ENCODE assay signal across 11 cellular contexts in genomic region chr10:71736570-71737355, GRCh38. TPM values are rescaled to one million over a fixed set of nuclear protein-coding genes. Genes with fewer than 3 reads are reported as not detected.
DNase-seq lines count a peak whose midpoint lies in the region; ATAC-seq and TF ChIP-seq lines count a peak whose summit lies in the region.
"Had no signal": no experiment of that assay in that cellular context is flagged by ENCODE, and none has a peak within 500 bp of the region (broad histone marks: within the 10 kb centered on the region; RNA-seq: fewer than 3 reads in every experiment).

No MANE protein-coding gene starts in this region.

- POLR2A ChIA-PET in PC-9 (lab: Charles Lee; ENCODE audit: unreplicated experiment) = interaction anchor here (0.8 kb wide), 1 partner anchor 146 kb away, joined by 9 read pairs; no protein-coding TSS in a partner anchor

- no peaks in the 10 kb centered on the region for H3K9me3 Mint-ChIP-seq in endodermal cell
- H3K9me3 Mint-ChIP-seq in stimulated activated naive B cell treated with anti-CD40 and anti-IgM and Interleukin-4, amounts not matched to agents 10 μg/mL and 1 μg/mL and 100 μg/mL, for 72 hours = no peaks in the 10 kb centered on the region

- H3K9me2 ChIP-seq in PC-9 (ENCODE audit: insufficient read depth) = no peaks in the 10 kb centered on the region

- H3K4me1 ChIP-seq in PC-9 (replicated peaks; ENCODE audit: insufficient read depth) (peaks cover 22% of the 10 kb centered on the region), endodermal cell (ENCODE audit: control insufficient read depth, insufficient read depth, low read length) (peaks cover 4% of the 10 kb centered on the region)
- H3K4me1 ChIP-seq: A549 had no signal

- H3K9me3 ChIP-seq in PC-9 (ENCODE audit: insufficient read depth, low read depth) = no peaks in the 10 kb centered on the region
- H3K9me3 ChIP-seq in endodermal cell (ENCODE audit: control insufficient read depth, low read length) = no peaks in the 10 kb centered on the region
- H3K9me3 ChIP-seq: A549, testis had no signal

- H3K9ac ChIP-seq in endodermal cell (ENCODE audit: extremely low read depth, low read length, poor library complexity, severe bottlenecking) = no peak overlapping the region

- 79 to 84% methylated on average over 7 of the region's 7 CpGs for WGBS in endodermal cell (ENCODE audit: insufficient coverage in 1 of 2, insufficient read length in 1 of 2), 2 experiments

- intact Hi-C loops in PC-9 (cut with micrococcal nuclease; ENCODE audit: unreplicated experiment) = no loop called here
- intact Hi-C loops in head of caudate nucleus (cut with DNase I) = no loop called here

- H3K36me3 Mint-ChIP-seq in endodermal cell (ENCODE audit: low read depth) = no peaks in the 10 kb centered on the region
- H3K36me3 Mint-ChIP-seq in stimulated activated naive B cell treated with anti-CD40 and anti-IgM and Interleukin-4, amounts not matched to agents 10 μg/mL and 1 μg/mL and 100 μg/mL, for 72 hours = no peaks in the 10 kb centered on the region

- H3F3A ChIP-seq in PC-9 (ENCODE audit: insufficient read depth, low read depth) = peaks cover 9% of the 10 kb centered on the region; the same call in 1 of the 2 replicates

- peak overlapping the region; percentile 60 for H3K27ac Mint-ChIP-seq in endodermal cell
- H3K27ac Mint-ChIP-seq in stimulated activated naive B cell treated with anti-CD40 and anti-IgM and Interleukin-4, amounts not matched to agents 10 μg/mL and 1 μg/mL and 100 μg/mL, for 72 hours = peak overlapping the region; percentile 66

- no peak for TF ChIP-seq CTCF in PC-9 (conservative IDR thresholded peaks at IDR 0.05)
- no peak for TF ChIP-seq CTCF in endodermal cell (conservative IDR thresholded peaks at IDR 0.05)

- DNase-seq in NCI-H1417 (lab: John Stamatoyannopoulos, UW) (peak in 2 of 3 experiments; percentile 18 to 21), NCI-H1417 treated with DMSO at 0.1 percent for 48 hours (lab: John Stamatoyannopoulos, UW) (no peak), PC-9 (no peak), endodermal cell (no peak), head of caudate nucleus (no peak), middle frontal gyrus (ENCODE audit: extremely low spot score, low spot score) (no peak)
- DNase-seq in stimulated activated naive B cell treated with anti-CD40 and anti-IgM and Interleukin-4, amounts not matched to agents 10 μg/mL and 1 μg/mL and 100 μg/mL, for 72 hours = no peak
- DNase-seq: SW 1271, testis had no signal

- no peaks in the 10 kb centered on the region for H3K4me1 Mint-ChIP-seq in endodermal cell
- peaks cover 68 to 85% of the 10 kb centered on the region in 2 donors for H3K4me1 Mint-ChIP-seq in stimulated activated naive B cell treated with anti-CD40 and anti-IgM and Interleukin-4, amounts not matched to agents 10 μg/mL and 1 μg/mL and 100 μg/mL, for 72 hours

- H3K27me3 ChIP-seq in PC-9 (ENCODE audit: insufficient read depth, low read depth) = no peaks in the 10 kb centered on the region
- no peaks in the 10 kb centered on the region for H3K27me3 ChIP-seq in endodermal cell (ENCODE audit: control insufficient read depth, insufficient read depth, low read length, poor library complexity, severe bottlenecking)
- H3K27me3 ChIP-seq: testis had no signal

- no peaks in the 10 kb centered on the region for H4K20me1 ChIP-seq in PC-9 (ENCODE audit: insufficient read depth)

- no peak overlapping the region for H2AFZ ChIP-seq in PC-9

- H3K4me3 ChIP-seq in PC-9 (no peak overlapping the region), endodermal cell (ENCODE audit: low read length) (no peak overlapping the region)
- H3K4me3 ChIP-seq: A549, testis had no signal

- CTCF ChIA-PET in PC-9 (lab: Charles Lee) = no interaction called here

- peaks cover 2% of the 10 kb centered on the region for H3K27me3 Mint-ChIP-seq in endodermal cell (ENCODE audit: insufficient read depth)
- no peaks in the 10 kb centered on the region for H3K27me3 Mint-ChIP-seq in stimulated activated naive B cell treated with anti-CD40 and anti-IgM and Interleukin-4, amounts not matched to agents 10 μg/mL and 1 μg/mL and 100 μg/mL, for 72 hours

- ATAC-seq in stimulated activated naive B cell treated with anti-CD40 and anti-IgM and Interleukin-4, amounts not matched to agents 10 μg/mL and 1 μg/mL and 100 μg/mL, for 72 hours (replicated peaks) = peak; percentile 9 to 14
- ATAC-seq in GM18519 (IDR thresholded peaks at IDR 0.05; ENCODE audit: low FRiP score, unreplicated experiment) = no peak
- ATAC-seq: A549 had no signal

- peak overlapping the region; percentile 60 for H3K27ac ChIP-seq in PC-9
- no peak overlapping the region for H3K27ac ChIP-seq in endodermal cell (ENCODE audit: low read depth, low read length)
- H3K27ac ChIP-seq: testis had no signal

- no peaks in the 10 kb centered on the region for H3K79me2 ChIP-seq in PC-9 (ENCODE audit: low read depth)

- H3K36me3 ChIP-seq in PC-9 (ENCODE audit: low read depth) (no peaks in the 10 kb centered on the region), endodermal cell (ENCODE audit: control insufficient read depth, insufficient read depth, low read length) (no peaks in the 10 kb centered on the region)

- BruUV-seq in PC-9 (replicated peaks; lab: Mats Ljungman, UMichigan) = no TSS peak

- no peak overlapping the region for H3K4me3 Mint-ChIP-seq in endodermal cell
- H3K4me3 Mint-ChIP-seq in stimulated activated naive B cell treated with anti-CD40 and anti-IgM and Interleukin-4, amounts not matched to agents 10 μg/mL and 1 μg/mL and 100 μg/mL, for 72 hours = no peak overlapping the region

- peak overlapping the region; percentile 67 for H3K4me2 ChIP-seq in PC-9
- H3K4me2 ChIP-seq: A549 had no signal

RNA-seq across cellular contexts. Expression of gene C10orf105, which starts 17.2 kb away (rescaled TPM):
- total RNA-seq in PC-9 (2021) = not detected in 2 replicates
- under 1 TPM; 0.13 to 0.33 TPM for total RNA-seq in endodermal cell
- polyA plus RNA-seq in endodermal cell (2013, experiment 1 of 2) = 0.64 TPM
- 0.66 TPM for polyA plus RNA-seq in endodermal cell (2013, experiment 2 of 2)
- polyA plus RNA-seq: A549 had no signal

RNA-seq across cellular contexts. Expression of gene VSIR, which starts 36.6 kb away (rescaled TPM):
- total RNA-seq in PC-9 (2021) (57.7 and 59.3 TPM in 2 replicates), endodermal cell (under 1 TPM; 0.07 to 0.68 TPM)
- polyA plus RNA-seq in endodermal cell (2013, experiment 1 of 2) = 0.61 TPM
- 0.12 TPM for polyA plus RNA-seq in endodermal cell (2013, experiment 2 of 2)

Comparison
In these comparisons a context has a peak if more than half of its experiments do, and no peak if none do; other contexts are left out.
1. DNase-seq: peak in NCI-H1417 (2 of 3); none in NCI-H1417 treated with DMSO at 0.1 percent for 48 hours (single experiment), PC-9 (0 of 2), endodermal cell (single experiment), stimulated activated naive B cell treated with anti-CD40 and anti-IgM and Interleukin-4, amounts not matched to agents 10 μg/mL and 1 μg/mL and 100 μg/mL, for 72 hours (single experiment), head of caudate nucleus (0 of 42) and middle frontal gyrus (single experiment).
2. RNA of gene VSIR, which starts 36.6 kb away (total RNA-seq): 57.7 to 59.3 TPM in PC-9; 0.07 to 0.68 TPM in endodermal cell; every median in the first group is over 10 times any median in the second.